ENCODE assay signal across 1 cellular context in the genomic region with DNA sequence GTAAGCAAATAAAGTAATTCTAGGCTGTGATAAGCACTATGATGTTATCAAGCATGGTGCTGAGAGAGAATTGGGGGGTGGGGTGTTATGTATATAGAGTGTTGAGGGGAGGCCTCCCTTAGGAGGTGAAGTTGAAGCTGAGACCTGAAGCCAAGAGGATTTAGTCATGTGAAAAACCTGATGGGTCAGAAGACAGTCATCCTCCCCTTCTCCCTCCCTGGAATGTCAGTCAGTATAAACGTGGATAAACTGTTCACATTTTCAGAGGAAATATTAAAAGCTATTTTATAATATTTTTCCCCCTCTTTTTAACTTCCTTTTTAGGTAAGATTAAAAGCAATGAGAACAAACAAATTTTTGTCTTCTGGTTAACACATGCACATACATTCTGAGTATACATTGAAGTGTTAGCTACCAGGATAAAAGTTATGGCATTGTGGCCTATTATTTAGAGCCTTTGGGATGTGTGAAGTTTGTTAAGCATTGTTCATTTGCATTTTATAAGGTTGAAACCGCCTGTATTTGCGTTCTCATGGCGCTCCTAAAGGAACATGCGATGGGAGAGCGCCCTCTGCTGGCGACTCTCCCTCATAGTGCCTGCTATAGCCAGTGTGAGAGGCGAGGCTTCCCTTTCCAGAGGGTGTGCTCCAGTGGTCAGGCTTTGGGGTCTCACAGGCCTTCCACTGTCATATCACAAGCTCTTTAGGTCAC.
TF ChIP-seq lines count a peak whose summit lies in the region.

No MANE protein-coding gene starts in this region.

TF ChIP-seq in K562, 482 proteins besides CTCF, POLR2A, EP300 and RAD21 (continued from another document and continues in another):
- TF ChIP-seq, protein P1, sequence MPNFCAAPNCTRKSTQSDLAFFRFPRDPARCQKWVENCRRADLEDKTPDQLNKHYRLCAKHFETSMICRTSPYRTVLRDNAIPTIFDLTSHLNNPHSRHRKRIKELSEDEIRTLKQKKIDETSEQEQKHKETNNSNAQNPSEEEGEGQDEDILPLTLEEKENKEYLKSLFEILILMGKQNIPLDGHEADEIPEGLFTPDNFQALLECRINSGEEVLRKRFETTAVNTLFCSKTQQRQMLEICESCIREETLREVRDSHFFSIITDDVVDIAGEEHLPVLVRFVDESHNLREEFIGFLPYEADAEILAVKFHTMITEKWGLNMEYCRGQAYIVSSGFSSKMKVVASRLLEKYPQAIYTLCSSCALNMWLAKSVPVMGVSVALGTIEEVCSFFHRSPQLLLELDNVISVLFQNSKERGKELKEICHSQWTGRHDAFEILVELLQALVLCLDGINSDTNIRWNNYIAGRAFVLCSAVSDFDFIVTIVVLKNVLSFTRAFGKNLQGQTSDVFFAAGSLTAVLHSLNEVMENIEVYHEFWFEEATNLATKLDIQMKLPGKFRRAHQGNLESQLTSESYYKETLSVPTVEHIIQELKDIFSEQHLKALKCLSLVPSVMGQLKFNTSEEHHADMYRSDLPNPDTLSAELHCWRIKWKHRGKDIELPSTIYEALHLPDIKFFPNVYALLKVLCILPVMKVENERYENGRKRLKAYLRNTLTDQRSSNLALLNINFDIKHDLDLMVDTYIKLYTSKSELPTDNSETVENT (CRISPR knock-in tag; IDR thresholded peaks at IDR 0.05), result no peak
- TF ChIP-seq, protein P2, sequence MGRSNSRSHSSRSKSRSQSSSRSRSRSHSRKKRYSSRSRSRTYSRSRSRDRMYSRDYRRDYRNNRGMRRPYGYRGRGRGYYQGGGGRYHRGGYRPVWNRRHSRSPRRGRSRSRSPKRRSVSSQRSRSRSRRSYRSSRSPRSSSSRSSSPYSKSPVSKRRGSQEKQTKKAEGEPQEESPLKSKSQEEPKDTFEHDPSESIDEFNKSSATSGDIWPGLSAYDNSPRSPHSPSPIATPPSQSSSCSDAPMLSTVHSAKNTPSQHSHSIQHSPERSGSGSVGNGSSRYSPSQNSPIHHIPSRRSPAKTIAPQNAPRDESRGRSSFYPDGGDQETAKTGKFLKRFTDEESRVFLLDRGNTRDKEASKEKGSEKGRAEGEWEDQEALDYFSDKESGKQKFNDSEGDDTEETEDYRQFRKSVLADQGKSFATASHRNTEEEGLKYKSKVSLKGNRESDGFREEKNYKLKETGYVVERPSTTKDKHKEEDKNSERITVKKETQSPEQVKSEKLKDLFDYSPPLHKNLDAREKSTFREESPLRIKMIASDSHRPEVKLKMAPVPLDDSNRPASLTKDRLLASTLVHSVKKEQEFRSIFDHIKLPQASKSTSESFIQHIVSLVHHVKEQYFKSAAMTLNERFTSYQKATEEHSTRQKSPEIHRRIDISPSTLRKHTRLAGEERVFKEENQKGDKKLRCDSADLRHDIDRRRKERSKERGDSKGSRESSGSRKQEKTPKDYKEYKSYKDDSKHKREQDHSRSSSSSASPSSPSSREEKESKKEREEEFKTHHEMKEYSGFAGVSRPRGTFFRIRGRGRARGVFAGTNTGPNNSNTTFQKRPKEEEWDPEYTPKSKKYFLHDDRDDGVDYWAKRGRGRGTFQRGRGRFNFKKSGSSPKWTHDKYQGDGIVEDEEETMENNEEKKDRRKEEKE (IDR thresholded peaks at IDR 0.05; ENCODE audit: borderline replicate concordance in 1 of 2, control insufficient read depth in 1 of 2, low read depth in 2 of 2, low read length in 1 of 2), result no peak
- TF ChIP-seq, protein P3, sequence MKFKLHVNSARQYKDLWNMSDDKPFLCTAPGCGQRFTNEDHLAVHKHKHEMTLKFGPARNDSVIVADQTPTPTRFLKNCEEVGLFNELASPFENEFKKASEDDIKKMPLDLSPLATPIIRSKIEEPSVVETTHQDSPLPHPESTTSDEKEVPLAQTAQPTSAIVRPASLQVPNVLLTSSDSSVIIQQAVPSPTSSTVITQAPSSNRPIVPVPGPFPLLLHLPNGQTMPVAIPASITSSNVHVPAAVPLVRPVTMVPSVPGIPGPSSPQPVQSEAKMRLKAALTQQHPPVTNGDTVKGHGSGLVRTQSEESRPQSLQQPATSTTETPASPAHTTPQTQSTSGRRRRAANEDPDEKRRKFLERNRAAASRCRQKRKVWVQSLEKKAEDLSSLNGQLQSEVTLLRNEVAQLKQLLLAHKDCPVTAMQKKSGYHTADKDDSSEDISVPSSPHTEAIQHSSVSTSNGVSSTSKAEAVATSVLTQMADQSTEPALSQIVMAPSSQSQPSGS (CRISPR knock-in tag; IDR thresholded peaks at IDR 0.05), result no peak
- TF ChIP-seq KLF10 (CRISPR knock-in tag; IDR thresholded peaks at IDR 0.05), result no peak
- TF ChIP-seq, protein P4, sequence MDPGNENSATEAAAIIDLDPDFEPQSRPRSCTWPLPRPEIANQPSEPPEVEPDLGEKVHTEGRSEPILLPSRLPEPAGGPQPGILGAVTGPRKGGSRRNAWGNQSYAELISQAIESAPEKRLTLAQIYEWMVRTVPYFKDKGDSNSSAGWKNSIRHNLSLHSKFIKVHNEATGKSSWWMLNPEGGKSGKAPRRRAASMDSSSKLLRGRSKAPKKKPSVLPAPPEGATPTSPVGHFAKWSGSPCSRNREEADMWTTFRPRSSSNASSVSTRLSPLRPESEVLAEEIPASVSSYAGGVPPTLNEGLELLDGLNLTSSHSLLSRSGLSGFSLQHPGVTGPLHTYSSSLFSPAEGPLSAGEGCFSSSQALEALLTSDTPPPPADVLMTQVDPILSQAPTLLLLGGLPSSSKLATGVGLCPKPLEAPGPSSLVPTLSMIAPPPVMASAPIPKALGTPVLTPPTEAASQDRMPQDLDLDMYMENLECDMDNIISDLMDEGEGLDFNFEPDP (CRISPR knock-in tag; IDR thresholded peaks at IDR 0.05), result no peak
- TF ChIP-seq TOE1 (IDR thresholded peaks at IDR 0.05; ENCODE audit: borderline replicate concordance), result no peak
- TF ChIP-seq TOE1 (CRISPR knock-in tag; IDR thresholded peaks at IDR 0.05; ENCODE audit: borderline replicate concordance, low read depth), result peak; percentile 64; the same call in 1 of the 2 replicates
- no peak for TF ChIP-seq KDM5B (IDR thresholded peaks at IDR 0.05; ENCODE audit: insufficient replicate concordance, low read depth, low read length)
- TF ChIP-seq NR4A1 (CRISPR knock-in tag; IDR thresholded peaks at IDR 0.05), result 0 out of 2 replicates have a peak, but pooled peaks have one; percentile 31
- TF ChIP-seq NR4A1 (tag; IDR thresholded peaks at IDR 0.05), result no peak
- TF ChIP-seq SIRT6 (IDR thresholded peaks at IDR 0.05; ENCODE audit: low read depth, low read length), result no peak
- TF ChIP-seq, protein P5, sequence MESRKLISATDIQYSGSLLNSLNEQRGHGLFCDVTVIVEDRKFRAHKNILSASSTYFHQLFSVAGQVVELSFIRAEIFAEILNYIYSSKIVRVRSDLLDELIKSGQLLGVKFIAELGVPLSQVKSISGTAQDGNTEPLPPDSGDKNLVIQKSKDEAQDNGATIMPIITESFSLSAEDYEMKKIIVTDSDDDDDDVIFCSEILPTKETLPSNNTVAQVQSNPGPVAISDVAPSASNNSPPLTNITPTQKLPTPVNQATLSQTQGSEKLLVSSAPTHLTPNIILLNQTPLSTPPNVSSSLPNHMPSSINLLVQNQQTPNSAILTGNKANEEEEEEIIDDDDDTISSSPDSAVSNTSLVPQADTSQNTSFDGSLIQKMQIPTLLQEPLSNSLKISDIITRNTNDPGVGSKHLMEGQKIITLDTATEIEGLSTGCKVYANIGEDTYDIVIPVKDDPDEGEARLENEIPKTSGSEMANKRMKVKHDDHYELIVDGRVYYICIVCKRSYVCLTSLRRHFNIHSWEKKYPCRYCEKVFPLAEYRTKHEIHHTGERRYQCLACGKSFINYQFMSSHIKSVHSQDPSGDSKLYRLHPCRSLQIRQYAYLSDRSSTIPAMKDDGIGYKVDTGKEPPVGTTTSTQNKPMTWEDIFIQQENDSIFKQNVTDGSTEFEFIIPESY (CRISPR knock-in tag; IDR thresholded peaks at IDR 0.05), result peak; percentile 77
- TF ChIP-seq, protein P6, sequence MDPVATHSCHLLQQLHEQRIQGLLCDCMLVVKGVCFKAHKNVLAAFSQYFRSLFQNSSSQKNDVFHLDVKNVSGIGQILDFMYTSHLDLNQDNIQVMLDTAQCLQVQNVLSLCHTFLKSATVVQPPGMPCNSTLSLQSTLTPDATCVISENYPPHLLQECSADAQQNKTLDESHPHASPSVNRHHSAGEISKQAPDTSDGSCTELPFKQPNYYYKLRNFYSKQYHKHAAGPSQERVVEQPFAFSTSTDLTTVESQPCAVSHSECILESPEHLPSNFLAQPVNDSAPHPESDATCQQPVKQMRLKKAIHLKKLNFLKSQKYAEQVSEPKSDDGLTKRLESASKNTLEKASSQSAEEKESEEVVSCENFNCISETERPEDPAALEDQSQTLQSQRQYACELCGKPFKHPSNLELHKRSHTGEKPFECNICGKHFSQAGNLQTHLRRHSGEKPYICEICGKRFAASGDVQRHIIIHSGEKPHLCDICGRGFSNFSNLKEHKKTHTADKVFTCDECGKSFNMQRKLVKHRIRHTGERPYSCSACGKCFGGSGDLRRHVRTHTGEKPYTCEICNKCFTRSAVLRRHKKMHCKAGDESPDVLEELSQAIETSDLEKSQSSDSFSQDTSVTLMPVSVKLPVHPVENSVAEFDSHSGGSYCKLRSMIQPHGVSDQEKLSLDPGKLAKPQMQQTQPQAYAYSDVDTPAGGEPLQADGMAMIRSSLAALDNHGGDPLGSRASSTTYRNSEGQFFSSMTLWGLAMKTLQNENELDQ (CRISPR knock-in tag; IDR thresholded peaks at IDR 0.05; ENCODE audit: borderline replicate concordance), result no peak
- TF ChIP-seq RB1 (IDR thresholded peaks at IDR 0.05; ENCODE audit: low read depth), result peak; percentile 78; the same call in 1 of the 2 replicates
- no peak for TF ChIP-seq ESRRB (CRISPR knock-in tag; IDR thresholded peaks at IDR 0.05; ENCODE audit: borderline replicate concordance)
- TF ChIP-seq, protein P7, sequence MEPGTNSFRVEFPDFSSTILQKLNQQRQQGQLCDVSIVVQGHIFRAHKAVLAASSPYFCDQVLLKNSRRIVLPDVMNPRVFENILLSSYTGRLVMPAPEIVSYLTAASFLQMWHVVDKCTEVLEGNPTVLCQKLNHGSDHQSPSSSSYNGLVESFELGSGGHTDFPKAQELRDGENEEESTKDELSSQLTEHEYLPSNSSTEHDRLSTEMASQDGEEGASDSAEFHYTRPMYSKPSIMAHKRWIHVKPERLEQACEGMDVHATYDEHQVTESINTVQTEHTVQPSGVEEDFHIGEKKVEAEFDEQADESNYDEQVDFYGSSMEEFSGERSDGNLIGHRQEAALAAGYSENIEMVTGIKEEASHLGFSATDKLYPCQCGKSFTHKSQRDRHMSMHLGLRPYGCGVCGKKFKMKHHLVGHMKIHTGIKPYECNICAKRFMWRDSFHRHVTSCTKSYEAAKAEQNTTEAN (CRISPR knock-in tag; IDR thresholded peaks at IDR 0.05), result 0 out of 2 replicates have a peak, but pooled peaks have one; percentile 18
- TF ChIP-seq, protein P8, sequence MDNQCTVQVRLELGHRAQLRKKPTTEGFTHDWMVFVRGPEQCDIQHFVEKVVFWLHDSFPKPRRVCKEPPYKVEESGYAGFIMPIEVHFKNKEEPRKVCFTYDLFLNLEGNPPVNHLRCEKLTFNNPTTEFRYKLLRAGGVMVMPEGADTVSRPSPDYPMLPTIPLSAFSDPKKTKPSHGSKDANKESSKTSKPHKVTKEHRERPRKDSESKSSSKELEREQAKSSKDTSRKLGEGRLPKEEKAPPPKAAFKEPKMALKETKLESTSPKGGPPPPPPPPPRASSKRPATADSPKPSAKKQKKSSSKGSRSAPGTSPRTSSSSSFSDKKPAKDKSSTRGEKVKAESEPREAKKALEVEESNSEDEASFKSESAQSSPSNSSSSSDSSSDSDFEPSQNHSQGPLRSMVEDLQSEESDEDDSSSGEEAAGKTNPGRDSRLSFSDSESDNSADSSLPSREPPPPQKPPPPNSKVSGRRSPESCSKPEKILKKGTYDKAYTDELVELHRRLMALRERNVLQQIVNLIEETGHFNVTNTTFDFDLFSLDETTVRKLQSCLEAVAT (IDR thresholded peaks at IDR 0.05), result no peak
- no peak for TF ChIP-seq TRIM24 (IDR thresholded peaks at IDR 0.05)
- TF ChIP-seq, protein P9, sequence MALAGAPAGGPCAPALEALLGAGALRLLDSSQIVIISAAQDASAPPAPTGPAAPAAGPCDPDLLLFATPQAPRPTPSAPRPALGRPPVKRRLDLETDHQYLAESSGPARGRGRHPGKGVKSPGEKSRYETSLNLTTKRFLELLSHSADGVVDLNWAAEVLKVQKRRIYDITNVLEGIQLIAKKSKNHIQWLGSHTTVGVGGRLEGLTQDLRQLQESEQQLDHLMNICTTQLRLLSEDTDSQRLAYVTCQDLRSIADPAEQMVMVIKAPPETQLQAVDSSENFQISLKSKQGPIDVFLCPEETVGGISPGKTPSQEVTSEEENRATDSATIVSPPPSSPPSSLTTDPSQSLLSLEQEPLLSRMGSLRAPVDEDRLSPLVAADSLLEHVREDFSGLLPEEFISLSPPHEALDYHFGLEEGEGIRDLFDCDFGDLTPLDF (CRISPR knock-in tag; IDR thresholded peaks at IDR 0.05), result no peak
- TF ChIP-seq U2AF2 (optimal IDR thresholded peaks at IDR 0.05; ENCODE audit: low read depth, low read length), result no peak
- TF ChIP-seq POLR2G (IDR thresholded peaks at IDR 0.05; ENCODE audit: low read depth, low read length), result no peak
- no peak for TF ChIP-seq NR2F6 (CRISPR knock-in tag; IDR thresholded peaks at IDR 0.05)
- no peak for TF ChIP-seq ZSCAN29 (IDR thresholded peaks at IDR 0.05)
- TF ChIP-seq JUND (IDR thresholded peaks at IDR 0.05; ENCODE audit: borderline replicate concordance, low read depth, low read length), result peak; percentile 45; the same call in 1 of the 2 replicates
- no peak for TF ChIP-seq JUND (tag; IDR thresholded peaks at IDR 0.05; ENCODE audit: borderline replicate concordance, low read depth, low read length)
- no peak for TF ChIP-seq ERF (CRISPR knock-in tag; IDR thresholded peaks at IDR 0.05)
- no peak for TF ChIP-seq FIP1L1 (IDR thresholded peaks at IDR 0.05; ENCODE audit: low read depth, low read length, poor library complexity, severe bottlenecking)
- no peak for TF ChIP-seq WHSC1 (IDR thresholded peaks at IDR 0.05; ENCODE audit: low read length)
- TF ChIP-seq, protein P10, sequence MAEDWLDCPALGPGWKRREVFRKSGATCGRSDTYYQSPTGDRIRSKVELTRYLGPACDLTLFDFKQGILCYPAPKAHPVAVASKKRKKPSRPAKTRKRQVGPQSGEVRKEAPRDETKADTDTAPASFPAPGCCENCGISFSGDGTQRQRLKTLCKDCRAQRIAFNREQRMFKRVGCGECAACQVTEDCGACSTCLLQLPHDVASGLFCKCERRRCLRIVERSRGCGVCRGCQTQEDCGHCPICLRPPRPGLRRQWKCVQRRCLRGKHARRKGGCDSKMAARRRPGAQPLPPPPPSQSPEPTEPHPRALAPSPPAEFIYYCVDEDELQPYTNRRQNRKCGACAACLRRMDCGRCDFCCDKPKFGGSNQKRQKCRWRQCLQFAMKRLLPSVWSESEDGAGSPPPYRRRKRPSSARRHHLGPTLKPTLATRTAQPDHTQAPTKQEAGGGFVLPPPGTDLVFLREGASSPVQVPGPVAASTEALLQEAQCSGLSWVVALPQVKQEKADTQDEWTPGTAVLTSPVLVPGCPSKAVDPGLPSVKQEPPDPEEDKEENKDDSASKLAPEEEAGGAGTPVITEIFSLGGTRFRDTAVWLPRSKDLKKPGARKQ (CRISPR knock-in tag; IDR thresholded peaks at IDR 0.05), result no peak
